25 cellular contexts compared by ENCODE assay signal in the genomic region with DNA sequence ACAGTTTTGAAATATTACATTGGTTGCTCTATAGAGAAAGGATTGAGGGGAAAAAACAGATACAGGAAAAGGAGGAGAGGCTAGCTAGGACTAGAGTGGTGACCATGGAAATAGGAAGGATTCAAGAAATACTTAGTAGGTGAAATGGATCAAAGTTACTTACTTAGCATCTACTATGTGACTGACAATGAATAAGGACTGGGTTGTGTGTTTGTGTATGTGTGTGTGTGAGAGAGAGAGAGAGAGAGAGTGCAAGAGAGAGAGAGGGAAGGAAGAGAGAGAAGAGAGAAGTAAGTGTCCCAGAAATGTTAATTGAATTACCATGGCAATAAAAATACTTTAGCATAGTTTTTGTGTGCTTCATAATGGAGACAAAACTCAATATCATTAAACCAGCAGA. TPM values are rescaled to one million over a fixed set of nuclear protein-coding genes. Genes with fewer than 3 reads are reported as not detected.
"Had no signal": no experiment of that assay in that cellular context is flagged by ENCODE, and none has a peak within 500 bp of the region (broad histone marks: within the 10 kb centered on the region; RNA-seq: fewer than 3 reads in every experiment).

No MANE protein-coding gene starts in this region.

- H3K4me3 ChIP-seq: hepatocyte, left ventricle myocardium inferior, ovary, psoas muscle, right atrium auricular region, thyroid gland, upper lobe of right lung had no signal

- H3K27ac ChIP-seq: foreskin keratinocyte, hepatocyte, left ventricle myocardium inferior, neutrophil, ovary, psoas muscle, right atrium auricular region, thyroid gland, upper lobe of right lung had no signal

- DNase-seq: activated CD4-positive, alpha-beta T cell treated with anti-CD3 and anti-CD28 coated beads, Interleukin-2, amount 10 ng/mL, durations not matched to agents 7 days and 5 days; activated CD8-positive, alpha-beta T cell treated with anti-CD3 and anti-CD28 coated beads, Interleukin-2, amount 10 ng/mL, durations not matched to agents 7 days and 5 days; activated T-cell treated with anti-CD3 and anti-CD28 coated beads, Interleukin-2, amount 50 U/mL, for 1 hour; central memory CD4-positive, alpha-beta T cell; dermis blood vessel endothelial cell; effector CD8-positive, alpha-beta T cell; foreskin keratinocyte; left ventricle myocardium inferior; mammary epithelial cell; natural killer cell; ovary; psoas muscle; stimulated activated CD4-positive, alpha-beta T cell treated with anti-CD3 and anti-CD28 coated beads, Interleukin-12 subunit alpha, Interleukin-12 subunit beta, amount 100 ng/mL, for 4 hours; stimulated activated CD4-positive, alpha-beta T cell treated with anti-CD3 and anti-CD28 coated beads, Interleukin-4, amount 100 ng/mL, for 4 hours; stimulated activated naive CD8-positive, alpha-beta T cell treated with anti-CD3 and anti-CD28 coated beads, Interleukin-15, Interleukin-2, amounts not matched to agents 100 U/mL and 50 U/mL, for 24 hours; substantia nigra; T-helper 17 cell; thyroid gland; upper lobe of right lung had no signal

- H3K4me3 Mint-ChIP-seq: activated CD4-positive, alpha-beta T cell treated with anti-CD3 and anti-CD28 coated beads, Interleukin-2, amount 10 ng/mL, durations not matched to agents 7 days and 5 days; activated CD8-positive, alpha-beta T cell treated with anti-CD3 and anti-CD28 coated beads, Interleukin-2, amount 10 ng/mL, durations not matched to agents 7 days and 5 days; activated naive CD8-positive, alpha-beta T cell; mesothelial cell of epicardium; natural killer cell; T-helper 17 cell had no signal

- H3K27ac Mint-ChIP-seq: activated CD4-positive, alpha-beta T cell treated with anti-CD3 and anti-CD28 coated beads, Interleukin-2, amount 10 ng/mL, durations not matched to agents 7 days and 5 days; activated CD8-positive, alpha-beta T cell treated with anti-CD3 and anti-CD28 coated beads, Interleukin-2, amount 10 ng/mL, durations not matched to agents 7 days and 5 days; activated naive CD8-positive, alpha-beta T cell; mesothelial cell of epicardium; natural killer cell; T-helper 17 cell had no signal

- H3K4me2 ChIP-seq: hepatocyte had no signal

- H3K27me3 ChIP-seq: hepatocyte, ovary, right atrium auricular region, thyroid gland, upper lobe of right lung had no signal

- H3K9me3 ChIP-seq: neutrophil, ovary, psoas muscle, thyroid gland, upper lobe of right lung had no signal

- H3K4me1 Mint-ChIP-seq: activated CD4-positive, alpha-beta T cell treated with anti-CD3 and anti-CD28 coated beads, Interleukin-2, amount 10 ng/mL, durations not matched to agents 7 days and 5 days; natural killer cell; T-helper 17 cell had no signal

- ATAC-seq: activated CD4-positive, CD25-positive, alpha-beta regulatory T cell treated with anti-CD3 and anti-CD28 coated beads, Interleukin-2, amount 50 U/mL, for 24 hours; activated CD8-positive, alpha-beta T cell treated with anti-CD3 and anti-CD28 coated beads, Interleukin-2, amount 10 ng/mL, durations not matched to agents 7 days and 5 days; foreskin keratinocyte; natural killer cell; stimulated activated naive CD8-positive, alpha-beta T cell treated with anti-CD3 and anti-CD28 coated beads, Interleukin-15, Interleukin-2, amounts not matched to agents 100 U/mL and 50 U/mL, for 24 hours; T-helper 17 cell had no signal

- H3K36me3 ChIP-seq: left ventricle myocardium inferior, neutrophil, ovary, right atrium auricular region, thyroid gland, upper lobe of right lung had no signal

- H2AFZ ChIP-seq: hepatocyte had no signal

- H3K4me1 ChIP-seq: foreskin keratinocyte, left ventricle myocardium inferior, psoas muscle, right atrium auricular region, thyroid gland, upper lobe of right lung had no signal

- H3K36me3 Mint-ChIP-seq: activated naive CD8-positive, alpha-beta T cell had no signal

RNA-seq across cellular contexts. Expression of a gene that starts 7.9 kb away (rescaled TPM):
- total RNA-seq: activated CD4-positive, alpha-beta T cell treated with anti-CD3 and anti-CD28 coated beads, Interleukin-2, amount 10 ng/mL, durations not matched to agents 7 days and 5 days; activated CD8-positive, alpha-beta T cell treated with anti-CD3 and anti-CD28 coated beads, Interleukin-2, amount 10 ng/mL, durations not matched to agents 7 days and 5 days; natural killer cell; T-helper 17 cell had no signal
